ENCODE assay signal across 22 cellular contexts in the genomic region with DNA sequence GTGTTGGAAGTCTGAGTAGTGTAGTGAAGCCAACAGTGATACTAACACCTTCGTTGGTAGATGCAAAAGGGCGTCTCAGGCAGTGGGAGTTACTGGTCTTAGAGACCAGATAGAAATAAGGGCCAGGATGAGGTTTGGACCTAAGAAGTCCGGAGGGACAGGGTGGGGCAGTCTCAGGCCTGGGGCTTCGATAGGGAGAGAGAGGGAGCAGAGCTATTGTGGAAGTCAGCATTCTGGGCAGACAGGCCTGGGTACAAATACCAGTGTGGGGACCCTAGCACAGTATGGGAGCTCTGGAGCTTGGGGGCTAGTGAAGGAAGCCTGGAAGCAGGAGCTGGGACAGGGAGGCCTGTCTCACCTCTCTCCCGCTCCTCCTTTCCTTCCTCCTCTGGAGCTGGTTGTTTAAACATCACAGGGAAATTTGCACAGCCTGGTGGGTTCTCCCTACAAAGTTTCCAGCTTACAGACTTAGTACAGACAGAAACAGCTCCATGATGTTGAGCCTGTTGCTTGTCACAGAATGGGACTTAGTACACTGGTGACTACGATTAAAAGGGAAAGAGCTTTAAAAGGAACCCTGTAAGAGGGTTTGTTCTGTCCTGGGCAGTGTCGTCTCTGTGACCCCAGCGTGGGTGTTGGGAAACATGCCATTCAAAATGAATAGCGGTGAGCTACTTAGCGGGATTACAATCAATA.
"Had no signal": no experiment of that assay in that cellular context is flagged by ENCODE, and none has a peak within 500 bp of the region (broad histone marks: within the 10 kb centered on the region; RNA-seq: fewer than 3 reads in every experiment).

No MANE protein-coding gene starts in this region.

- H3K9me3 ChIP-seq: colonic mucosa, suprapubic skin, upper lobe of left lung had no signal

- H3K79me2 ChIP-seq: hepatocyte had no signal

- H2AFZ ChIP-seq: hepatocyte had no signal

- H3K4me3 ChIP-seq: colonic mucosa, hepatocyte, lung, suprapubic skin, upper lobe of left lung had no signal

- H3K27ac ChIP-seq: colonic mucosa, hepatocyte, suprapubic skin, upper lobe of left lung had no signal

- H3K4me1 ChIP-seq: colonic mucosa had no signal

- H3K27me3 ChIP-seq: colonic mucosa, hepatocyte, suprapubic skin, upper lobe of left lung had no signal

- H3K4me3 Mint-ChIP-seq: activated CD4-positive, alpha-beta memory T cell treated with anti-CD3 and anti-CD28 coated beads, Interleukin-2, amount 10 ng/mL, durations not matched to agents 7 days and 5 days; activated CD8-positive, alpha-beta memory T cell treated with anti-CD3 and anti-CD28 coated beads, Interleukin-2, amount 10 ng/mL, durations not matched to agents 7 days and 5 days; activated naive CD8-positive, alpha-beta T cell; brain; central memory CD8-positive, alpha-beta T cell; mesothelial cell of epicardium; natural killer cell treated with Interleukin-12 subunit alpha and Interleukin-12 subunit beta and Interleukin-15 and Interleukin-18, amount 100 ng/mL, for 72 hours; T-cell had no signal

- H3K4me1 Mint-ChIP-seq: activated CD4-positive, alpha-beta memory T cell treated with anti-CD3 and anti-CD28 coated beads, Interleukin-2, amount 10 ng/mL, durations not matched to agents 7 days and 5 days; activated CD8-positive, alpha-beta memory T cell treated with anti-CD3 and anti-CD28 coated beads, Interleukin-2, amount 10 ng/mL, durations not matched to agents 7 days and 5 days; brain; central memory CD8-positive, alpha-beta T cell; T-cell had no signal

- ATAC-seq: activated CD8-positive, alpha-beta memory T cell treated with anti-CD3 and anti-CD28 coated beads, Interleukin-2, amount 10 ng/mL, durations not matched to agents 7 days and 5 days; esophagus mucosa; left colon; T-cell had no signal

- H3K27me3 Mint-ChIP-seq: brain, progenitor cell of endocrine pancreas had no signal

- H3K36me3 ChIP-seq: colonic mucosa, suprapubic skin, upper lobe of left lung had no signal

- H3K36me3 Mint-ChIP-seq: activated CD8-positive, alpha-beta memory T cell treated with anti-CD3 and anti-CD28 coated beads, Interleukin-2, amount 10 ng/mL, durations not matched to agents 7 days and 5 days; activated naive CD8-positive, alpha-beta T cell; brain; mesothelial cell of epicardium; natural killer cell treated with Interleukin-12 subunit alpha and Interleukin-12 subunit beta and Interleukin-15 and Interleukin-18, amount 100 ng/mL, for 72 hours; T-cell had no signal

- DNase-seq: activated CD4-positive, alpha-beta memory T cell treated with anti-CD3 and anti-CD28 coated beads, Interleukin-2, amount 10 ng/mL, durations not matched to agents 7 days and 5 days; activated CD4-positive, alpha-beta T cell treated with anti-CD3 and anti-CD28 coated beads for 48 hours; activated CD4-positive, CD25-positive, alpha-beta regulatory T cell; activated CD8-positive, alpha-beta memory T cell treated with anti-CD3 and anti-CD28 coated beads, Interleukin-2, amount 10 ng/mL, durations not matched to agents 7 days and 5 days; amniotic stem cell; colonic mucosa; left colon; occipital lobe; stimulated activated CD4-positive, alpha-beta T cell treated with anti-CD3 and anti-CD28 coated beads, Interleukin-2, amount 100 ng/mL, for 24 hours; stimulated activated naive CD4-positive, alpha-beta T cell treated with Interleukin-2 at 50 U/mL for 16 hours; T-cell; upper lobe of left lung had no signal

- H3K9me3 Mint-ChIP-seq: activated CD4-positive, alpha-beta memory T cell treated with anti-CD3 and anti-CD28 coated beads, Interleukin-2, amount 10 ng/mL, durations not matched to agents 7 days and 5 days; central memory CD8-positive, alpha-beta T cell; natural killer cell treated with Interleukin-12 subunit alpha and Interleukin-12 subunit beta and Interleukin-15 and Interleukin-18, amount 100 ng/mL, for 72 hours; T-cell had no signal

- H3K27ac Mint-ChIP-seq: activated CD4-positive, alpha-beta memory T cell treated with anti-CD3 and anti-CD28 coated beads, Interleukin-2, amount 10 ng/mL, durations not matched to agents 7 days and 5 days; activated CD8-positive, alpha-beta memory T cell treated with anti-CD3 and anti-CD28 coated beads, Interleukin-2, amount 10 ng/mL, durations not matched to agents 7 days and 5 days; activated naive CD8-positive, alpha-beta T cell; brain; mesothelial cell of epicardium; natural killer cell treated with Interleukin-12 subunit alpha and Interleukin-12 subunit beta and Interleukin-15 and Interleukin-18, amount 100 ng/mL, for 72 hours; progenitor cell of endocrine pancreas; T-cell had no signal
